In genomic region chr2:10408649-10409579, GRCh38 we compare ENCODE assay signal across 8 cellular contexts. TPM values are rescaled to one million over a fixed set of nuclear protein-coding genes. Genes with fewer than 3 reads are reported as not detected.
DNase-seq lines count a peak whose midpoint lies in the region; ATAC-seq and TF ChIP-seq lines count a peak whose summit lies in the region.

No MANE protein-coding gene starts in this region.

- H3K9me3 Mint-ChIP-seq in Caco-2 (ENCODE audit: unreplicated experiment): no peaks in the 10 kb centered on the region

- no peaks in the 10 kb centered on the region for H3K27me3 Mint-ChIP-seq in Caco-2 (ENCODE audit: insufficient read depth, unreplicated experiment)

- intact Hi-C loops in Caco-2 (cut with micrococcal nuclease; ENCODE audit: unreplicated experiment): loop anchor here (1.0 to 5.0 kb wide), 8 partner anchors 40 to 285 kb away; partner anchors contain the start of gene HPCAL1

- TSS peak; percentile 99 for BruUV-seq in Caco-2 (replicated peaks; lab: Mats Ljungman, UMichigan)

- H3K9me3 ChIP-seq in Caco-2 (no peaks in the 10 kb centered on the region), muscle layer of colon (ENCODE audit: low read length) (no peaks in the 10 kb centered on the region)

- CTCF ChIA-PET in Caco-2 (lab: Charles Lee): interaction anchor here (0.5 to 3.5 kb wide), 50 partner anchors 10 to 1076 kb away, joined by 3 to 60 read pairs (median 5); partner anchors contain the start of genes ADAM17, HPCAL1 and NOL10

- POLR2A ChIA-PET in Caco-2 (lab: Charles Lee): interaction anchor here (0.7 to 2.3 kb wide), 4 partner anchors 26 to 288 kb away, joined by 3 to 8 read pairs (median 3); no protein-coding TSS in a partner anchor

- no peak overlapping the region for H3K27ac ChIP-seq in muscle layer of colon (ENCODE audit: low read depth, low read length)

- peak overlapping the region; percentile 47 for H3K4me3 Mint-ChIP-seq in Caco-2 (ENCODE audit: unreplicated experiment)

- H3K27me3 ChIP-seq in Caco-2 (replicated peaks; ENCODE audit: control insufficient read depth, insufficient read depth, low read length) (no peaks in the 10 kb centered on the region), muscle layer of colon (ENCODE audit: control insufficient read depth in 1 of 2, insufficient read depth in 2 of 2, low read length in 2 of 2) (no peaks in the 10 kb centered on the region)

- ATAC-seq in GM21381 (IDR thresholded peaks at IDR 0.05; ENCODE audit: unreplicated experiment): peak; percentile 51

- DNase-seq in Caco-2 (peak; percentile 91 to 95), HUDEP-2 (lab: John Stamatoyannopoulos, UW; ENCODE audit: unreplicated experiment in 76 of 76) (peak in 68 of 76 experiments; percentile 6 to 82 (median 54)), NOMO-1 treated with dmso at 0.1 percent for 144 hours (lab: John Stamatoyannopoulos, UW; ENCODE audit: unreplicated experiment) (peak; percentile 65), epidermal melanocyte (ENCODE audit: insufficient read length, low spot score) (peak; percentile 49)
- DNase-seq in activated CD8-positive, alpha-beta memory T cell treated with anti-CD3 and anti-CD28 coated beads, Interleukin-2, amount 50 U/mL, for 1 hour (ENCODE audit: extremely low read depth): peak; percentile 43
- peak; percentile 59 for DNase-seq in stimulated activated CD8-positive, alpha-beta memory T cell treated with anti-CD3 and anti-CD28 coated beads, Interleukin-7, amount 100 ng/mL, for 24 hours (ENCODE audit: low read depth)

- H3K36me3 ChIP-seq in Caco-2 (ENCODE audit: control insufficient read depth, insufficient read depth, low read length) (peaks cover 6% of the 10 kb centered on the region), muscle layer of colon (ENCODE audit: insufficient read depth, low read length) (no peaks in the 10 kb centered on the region)

- peaks cover 31% of the 10 kb centered on the region for H3K36me3 Mint-ChIP-seq in Caco-2 (ENCODE audit: insufficient read depth, unreplicated experiment)

- H3K4me1 Mint-ChIP-seq in Caco-2 (ENCODE audit: low read depth, unreplicated experiment): peaks cover 20% of the 10 kb centered on the region

- H3K4me1 ChIP-seq in Caco-2 (peaks cover 13% of the 10 kb centered on the region), muscle layer of colon (ENCODE audit: insufficient read depth, low read length) (peaks cover 90% of the 10 kb centered on the region)

- H3K4me3 ChIP-seq in Caco-2 (ENCODE audit: low read depth, low read length) (no peak overlapping the region), muscle layer of colon (ENCODE audit: low read depth in 1 of 2, low read length in 2 of 2) (no peak overlapping the region)

- peak; percentile 96 to 97 for TF ChIP-seq CTCF in Caco-2 (IDR thresholded peaks at IDR 0.05; ENCODE audit: insufficient read depth in 1 of 2, low read depth in 1 of 2, low read length in 1 of 2, severe bottlenecking in 1 of 2, unreplicated experiment in 1 of 2)

- peak overlapping the region; percentile 65 for H3K27ac Mint-ChIP-seq in Caco-2 (ENCODE audit: unreplicated experiment)

- peak overlapping the region; percentile 6 for H3K9ac ChIP-seq in muscle layer of colon (ENCODE audit: low read length)

RNA-seq across cellular contexts. Expression of gene ODC1, which starts 39.2 kb away (rescaled TPM):
- 277 and 285 TPM in 2 replicates for total RNA-seq in Caco-2 (2022)

Comparison
In these comparisons a context has a peak if more than half of its experiments do, and no peak if none do; other contexts are left out.
1. DNase-seq: peak in every context shown above with its lines; median percentile 93 in Caco-2; 65 in NOMO-1 treated with dmso at 0.1 percent for 144 hours; 59 in stimulated activated CD8-positive, alpha-beta memory T cell treated with anti-CD3 and anti-CD28 coated beads, Interleukin-7, amount 100 ng/mL, for 24 hours; 54 in HUDEP-2; 49 in epidermal melanocyte; 43 in activated CD8-positive, alpha-beta memory T cell treated with anti-CD3 and anti-CD28 coated beads, Interleukin-2, amount 50 U/mL, for 1 hour.